36 cellular contexts compared by ENCODE assay signal in the genomic region with DNA sequence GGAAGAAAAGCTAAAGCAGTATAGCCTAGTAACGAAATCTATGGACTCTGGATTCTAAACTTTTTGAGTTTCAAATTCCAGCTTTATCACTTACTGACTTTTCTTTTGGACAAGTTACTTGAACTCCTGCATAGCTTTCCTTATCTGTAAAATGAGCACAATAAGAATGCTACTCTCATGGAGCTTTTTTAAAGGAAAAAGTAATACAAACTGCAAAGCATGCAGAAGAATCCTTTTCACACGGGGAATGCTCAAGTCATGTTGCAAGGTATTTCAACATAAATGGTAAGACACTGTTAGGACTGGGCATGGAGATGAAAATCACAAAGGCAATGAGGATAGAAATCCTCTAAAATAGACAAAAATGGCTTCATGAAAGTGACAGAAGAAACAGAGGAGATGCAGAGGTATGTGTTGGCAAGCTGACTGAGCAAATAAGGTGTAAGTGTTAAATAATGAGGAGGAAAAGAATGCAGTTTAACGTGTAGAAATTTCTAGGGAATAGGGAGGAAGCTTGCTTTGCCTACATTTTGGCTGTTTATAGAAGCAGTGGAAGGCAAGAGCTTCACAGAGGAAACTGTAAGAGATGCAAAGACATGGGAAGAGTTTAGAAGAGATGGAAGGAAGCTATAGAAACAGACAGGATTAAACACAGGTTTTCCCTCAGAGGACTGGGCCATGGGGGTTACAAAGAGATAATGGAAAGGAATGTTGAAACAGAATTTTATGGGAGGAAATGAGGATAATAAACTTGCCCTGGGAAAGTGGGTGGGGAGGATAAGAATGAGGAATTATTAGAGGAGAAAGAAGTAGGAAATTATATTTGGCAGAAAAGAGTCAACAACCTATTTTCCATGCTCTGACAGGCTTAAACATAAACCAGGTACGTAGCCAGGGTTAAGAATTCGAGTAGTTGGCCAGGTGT. TPM values are rescaled to one million over a fixed set of nuclear protein-coding genes. Genes with fewer than 3 reads are reported as not detected.
A peak's percentile ranks its signal among the peaks of the same experiment; 100 is the strongest.
DNase-seq lines count a peak whose midpoint lies in the region; FAIRE-seq and TF ChIP-seq lines count a peak whose summit lies in the region.
"Had no signal": no experiment of that assay in that cellular context is flagged by ENCODE, and none has a peak within 500 bp of the region (broad histone marks: within the 10 kb centered on the region; RNA-seq: fewer than 3 reads in every experiment).

No MANE protein-coding gene starts in this region.

- H3K14ac ChIP-seq in H9 (ENCODE audit: insufficient read depth, low read length) = no peak overlapping the region

- H3K23ac ChIP-seq in H9 (ENCODE audit: insufficient read length, low read depth, low read length) = no peak overlapping the region

- no peak overlapping the region for H3K56ac ChIP-seq in H9 (ENCODE audit: insufficient read length, low read depth, low read length)

- no peak overlapping the region for H3K4me3 ChIP-seq in keratinocyte (ENCODE audit: control insufficient read depth in 2 of 3, extremely low read depth in 1 of 3, insufficient read depth in 2 of 3, low read depth in 1 of 3, low read length in 3 of 3)
- H3K4me3 ChIP-seq: left ventricle myocardium inferior, spleen, stomach, vagina had no signal

- no peak overlapping the region for H2BK15ac ChIP-seq in H9 (ENCODE audit: low read depth, low read length)

- no peaks in the 10 kb centered on the region for H3K36me3 ChIP-seq in keratinocyte (ENCODE audit: control insufficient read depth in 2 of 2, extremely low read depth in 1 of 2, insufficient read depth in 2 of 2, low read length in 2 of 2)
- H3K36me3 ChIP-seq: left ventricle myocardium inferior, spleen, stomach, vagina had no signal

- H2AFZ ChIP-seq in keratinocyte (ENCODE audit: control insufficient read depth, low read length) = peak overlapping the region; percentile 31
- no peak overlapping the region for H2AFZ ChIP-seq in H9 (ENCODE audit: low read length)

- peak overlapping the region; percentile 15 for H3K27ac Mint-ChIP-seq in type B pancreatic cell
- no peak overlapping the region for H3K27ac Mint-ChIP-seq in H9
- H3K27ac Mint-ChIP-seq: activated CD4-positive, alpha-beta memory T cell treated with anti-CD3 and anti-CD28 coated beads for 36 hours; activated T-helper 1 cell treated with anti-CD3 and anti-CD28 coated beads, Interleukin-12 subunit alpha, Interleukin-12 subunit beta, Interleukin-2, Interleukin-4 antibody, amounts not matched to agents 30 ng/mL and 10 ng/mL and 1 ng/mL, durations not matched to agents 14 hours and 24 hours and 36 hours; brain had no signal

- no peaks in the 10 kb centered on the region for H3K9me1 ChIP-seq in keratinocyte (ENCODE audit: control insufficient read depth, extremely low read depth, insufficient read depth, low read length)

- H4K20me1 ChIP-seq in keratinocyte (ENCODE audit: control insufficient read depth, extremely low read depth, insufficient read depth, low read length) (no peaks in the 10 kb centered on the region), H9 (ENCODE audit: control insufficient read depth, insufficient read depth, insufficient read length) (no peaks in the 10 kb centered on the region)

- H3K18ac ChIP-seq in H9 (ENCODE audit: insufficient read length, low read depth, low read length) = no peak overlapping the region

- no peaks in the 10 kb centered on the region for H3K23me2 ChIP-seq in H9 (ENCODE audit: insufficient read length, low read depth, low read length, poor library complexity, severe bottlenecking)

- H3K9me3 Mint-ChIP-seq in type B pancreatic cell (no peaks in the 10 kb centered on the region), H9 (no peaks in the 10 kb centered on the region)
- H3K9me3 Mint-ChIP-seq: activated CD4-positive, alpha-beta memory T cell treated with anti-CD3 and anti-CD28 coated beads for 36 hours; activated T-helper 1 cell treated with anti-CD3 and anti-CD28 coated beads, Interleukin-12 subunit alpha, Interleukin-12 subunit beta, Interleukin-2, Interleukin-4 antibody, amounts not matched to agents 30 ng/mL and 10 ng/mL and 1 ng/mL, durations not matched to agents 14 hours and 24 hours and 36 hours; brain; IgD-negative memory B cell; neural crest cell had no signal

- H3K4me1 ChIP-seq in keratinocyte (ENCODE audit: control insufficient read depth, extremely low read depth, insufficient read depth, low read length) (peaks cover 13% of the 10 kb centered on the region), H9 (ENCODE audit: insufficient read depth, low read length) (no peaks in the 10 kb centered on the region)
- H3K4me1 ChIP-seq: left ventricle myocardium inferior, spleen, stomach, vagina had no signal

- H3K4me3 Mint-ChIP-seq in type B pancreatic cell = no peak overlapping the region
- H3K4me3 Mint-ChIP-seq in H9 = no peak overlapping the region
- H3K4me3 Mint-ChIP-seq: activated CD4-positive, alpha-beta memory T cell treated with anti-CD3 and anti-CD28 coated beads for 36 hours; activated T-helper 1 cell treated with anti-CD3 and anti-CD28 coated beads, Interleukin-12 subunit alpha, Interleukin-12 subunit beta, Interleukin-2, Interleukin-4 antibody, amounts not matched to agents 30 ng/mL and 10 ng/mL and 1 ng/mL, durations not matched to agents 14 hours and 24 hours and 36 hours; brain; IgD-negative memory B cell; neural crest cell had no signal

- dilution Hi-C loops in keratinocyte (cut with MboI; ENCODE audit: extremely low pct_ligation_motif_present, low sequenced_read_pairs) = no loop called here

- H3K9me3 ChIP-seq in keratinocyte (ENCODE audit: control insufficient read depth, low read depth, low read length) = no peaks in the 10 kb centered on the region
- H3K9me3 ChIP-seq in H9 (ENCODE audit: control insufficient read depth, low read depth, low read length) = no peaks in the 10 kb centered on the region
- H3K9me3 ChIP-seq: left ventricle myocardium inferior, spleen, stomach, vagina had no signal

- H2BK5ac ChIP-seq in H9 (ENCODE audit: insufficient read length, low read length) = no peak overlapping the region

- H3K27me3 ChIP-seq in keratinocyte (ENCODE audit: control insufficient read depth, extremely low read depth, insufficient read depth, low read length) (no peaks in the 10 kb centered on the region), H9 (ENCODE audit: insufficient read depth, low read length) (no peaks in the 10 kb centered on the region)
- H3K27me3 ChIP-seq: spleen, stomach, vagina had no signal

- WGBS in H9 (ENCODE audit: extremely low coverage, insufficient read length, low lambda C conversion rate) = no CpG with 5 or more reads among the region's 5 CpGs

- no peaks in the 10 kb centered on the region for H3K27me3 Mint-ChIP-seq in type B pancreatic cell
- no peaks in the 10 kb centered on the region for H3K27me3 Mint-ChIP-seq in H9 (ENCODE audit: low read depth)

- no peak overlapping the region for H4K8ac ChIP-seq in H9 (replicated peaks; ENCODE audit: insufficient read length, low read depth, low read length)

- no peak overlapping the region for H2BK120ac ChIP-seq in H9 (ENCODE audit: low read depth, low read length, poor library complexity, severe bottlenecking)

- no peaks in the 10 kb centered on the region for H3K79me2 ChIP-seq in keratinocyte (ENCODE audit: control insufficient read depth, insufficient read depth, low read length)
- no peaks in the 10 kb centered on the region for H3K79me2 ChIP-seq in H9 (ENCODE audit: insufficient read depth, low read length)

- H4K91ac ChIP-seq in H9 (ENCODE audit: insufficient read length, low read depth, low read length) = no peak overlapping the region

- no peak for FAIRE-seq in keratinocyte (lab: Jason Lieb, UNC)
- FAIRE-seq: endothelial cell of umbilical vein had no signal

- H3K4me2 ChIP-seq in keratinocyte (ENCODE audit: control insufficient read depth, extremely low read depth, insufficient read depth, low read depth, low read length) = no peak overlapping the region
- no peak overlapping the region for H3K4me2 ChIP-seq in H9 (ENCODE audit: insufficient read depth, insufficient read length, low read length)

- no peak overlapping the region for H2BK20ac ChIP-seq in H9 (ENCODE audit: low read depth, low read length, poor library complexity, severe bottlenecking)

- H3K27ac ChIP-seq in keratinocyte (ENCODE audit: control insufficient read depth, insufficient read depth, low read length) (no peak overlapping the region), H9 (ENCODE audit: insufficient read length, low read depth, low read length) (no peak overlapping the region)
- H3K27ac ChIP-seq: left ventricle myocardium inferior, spleen, stomach, vagina had no signal

- TF ChIP-seq CTCF in keratinocyte (optimal IDR thresholded peaks at IDR 0.05 in 1 of 3, IDR thresholded peaks at IDR 0.05 in 1 of 3, conservative IDR thresholded peaks at IDR 0.05 in 1 of 3; ENCODE audit: extremely low read depth in 1 of 3, insufficient read depth in 2 of 3, low read length in 3 of 3) = no peak
- TF ChIP-seq CTCF in type B pancreatic cell (conservative IDR thresholded peaks at IDR 0.05) = no peak
- TF ChIP-seq CTCF in H9 (conservative IDR thresholded peaks at IDR 0.05) = no peak

- no peaks in the 10 kb centered on the region for H3K4me1 Mint-ChIP-seq in type B pancreatic cell (ENCODE audit: unreplicated experiment)
- no peaks in the 10 kb centered on the region for H3K4me1 Mint-ChIP-seq in H9
- H3K4me1 Mint-ChIP-seq: brain, IgD-negative memory B cell, neural crest cell had no signal

- H2BK12ac ChIP-seq in H9 (ENCODE audit: insufficient read length, low read depth, low read length) = no peak overlapping the region

- H4K5ac ChIP-seq in H9 (ENCODE audit: insufficient read length, low read depth, low read length) = no peak overlapping the region

- H3K4ac ChIP-seq in H9 (ENCODE audit: low read depth, low read length) = no peak overlapping the region

- H3K9ac ChIP-seq in keratinocyte (ENCODE audit: control insufficient read depth, extremely low read depth, insufficient read depth, low read length) = no peak overlapping the region
- no peak overlapping the region for H3K9ac ChIP-seq in H9 (ENCODE audit: extremely low read depth, insufficient read length, low read length)

- no peak overlapping the region for H3T11ph ChIP-seq in H9 (ENCODE audit: low read length)

- no peak overlapping the region for H2AK5ac ChIP-seq in H9 (ENCODE audit: insufficient read length, low read length)

- H3K79me1 ChIP-seq in H9 (ENCODE audit: insufficient read depth, low read depth, low read length, poor library complexity, severe bottlenecking) = no peaks in the 10 kb centered on the region

- H3K36me3 Mint-ChIP-seq in type B pancreatic cell (no peaks in the 10 kb centered on the region), H9 (ENCODE audit: insufficient read depth in 1 of 3, low read depth in 3 of 3) (no peaks in the 10 kb centered on the region)
- H3K36me3 Mint-ChIP-seq: activated CD4-positive, alpha-beta memory T cell treated with anti-CD3 and anti-CD28 coated beads for 36 hours; brain; IgD-negative memory B cell had no signal

- DNase-seq in HT-29 (ENCODE audit: low spot score) (peak; percentile 55), amniotic epithelial cell (ENCODE audit: low read depth) (peak; percentile 41), keratinocyte (ENCODE audit: low read depth, low spot score) (no peak), type B pancreatic cell (ENCODE audit: extremely low spot score, unreplicated experiment) (no peak), NCI-H2107 treated with DMSO at 0.1 percent for 48 hours (lab: John Stamatoyannopoulos, UW; ENCODE audit: unreplicated experiment) (no peak), H9 (no peak), NCI-H1417 treated with DMSO at 0.1 percent for 48 hours (lab: John Stamatoyannopoulos, UW) (no peak)
- DNase-seq: activated CD4-positive, alpha-beta memory T cell treated with anti-CD3 and anti-CD28 coated beads for 36 hours; activated CD4-positive, alpha-beta T cell treated with anti-CD3 and anti-CD28 coated beads for 1 hour; activated naive CD4-positive, alpha-beta T cell treated with Interleukin-2 at 50 U/mL for 16 hours; amniotic stem cell; C1 segment of cervical spinal cord; DMS79; GDM1; GOT3; left ventricle myocardium inferior; mesenchymal stem cell; NCI-H1092 treated with DMSO at 0.1 percent for 48 hours; NCI-H187 treated with DMSO at 0.1 percent for 48 hours; NCI-H2171 treated with DMSO at 0.1 percent for 48 hours; NCI-H524 treated with DMSO at 0.1 percent for 48 hours; NK-92 treated with Interleukin-12 subunit alpha and Interleukin-12 subunit beta, amount 100 ng/mL, for 24 hours; right cardiac atrium; Right ventricle myocardium superior; spleen; stomach had no signal

RNA-seq across cellular contexts. Expression of gene SNX13, which starts 28.8 kb away (rescaled TPM):
- total RNA-seq in HT-29 (2014; rRNA removed; shearing (Covaris generic)) = 22.7 and 23.5 TPM in 2 replicates
- polyA plus RNA-seq in keratinocyte = 14.6 to 22.6 TPM (median 18.0 TPM) in 3 replicates
- 26.9 TPM for polyA plus RNA-seq in keratinocyte (2011; ENCODE audit: low read depth)
- polyA plus RNA-seq in keratinocyte (2011; cell fraction: cytosol; rRNA removed) = 7.5 and 17.4 TPM in 2 replicates
- polyA plus RNA-seq in keratinocyte (2011; cell fraction: nucleus; rRNA removed) = 22.6 and 29.3 TPM in 2 replicates
- 15.4 and 15.7 TPM in 2 replicates for polyA plus RNA-seq in keratinocyte (2012; ENCODE audit: low replicate concordance)
- 8.3 to 36.9 TPM (median 17.7 TPM) in 3 replicates for polyA minus RNA-seq in keratinocyte
- polyA minus RNA-seq in keratinocyte (2011; cell fraction: cytosol; rRNA and poly(A)+ RNA removed) = 10.0 TPM
- polyA minus RNA-seq in keratinocyte (2011; cell fraction: nucleus; rRNA and poly(A)+ RNA removed) = 30.3 and 56.2 TPM in 2 replicates
- total RNA-seq in type B pancreatic cell (ENCODE audit: low replicate concordance) (48.9 and 49.8 TPM in 2 replicates), H9 (2021) (29.0 and 29.6 TPM in 2 replicates)

RNA-seq across cellular contexts. Expression of gene PRPS1L1, which starts 58.6 kb away (rescaled TPM):
- not detected in 2 replicates for total RNA-seq in HT-29 (2014; rRNA removed; shearing (Covaris generic))
- not detected in 3 replicates for polyA plus RNA-seq in keratinocyte
- not detected for polyA plus RNA-seq in keratinocyte (2011; ENCODE audit: low read depth)
- polyA plus RNA-seq in keratinocyte (2011; cell fraction: cytosol; rRNA removed) = not detected in 2 replicates
- polyA plus RNA-seq in keratinocyte (2011; cell fraction: nucleus; rRNA removed) = not detected in 2 replicates
- polyA plus RNA-seq in keratinocyte (2012; ENCODE audit: low replicate concordance) = not detected in 2 replicates
- not detected in 3 replicates for polyA minus RNA-seq in keratinocyte
- not detected for polyA minus RNA-seq in keratinocyte (2011; cell fraction: cytosol; rRNA and poly(A)+ RNA removed)
- polyA minus RNA-seq in keratinocyte (2011; cell fraction: nucleus; rRNA and poly(A)+ RNA removed) = not detected in 2 replicates
- not detected in 2 replicates for total RNA-seq in type B pancreatic cell (ENCODE audit: low replicate concordance)
- not detected in 2 replicates for total RNA-seq in H9 (2021)
- total RNA-seq: activated CD4-positive, alpha-beta memory T cell treated with anti-CD3 and anti-CD28 coated beads for 36 hours; activated T-helper 1 cell treated with anti-CD3 and anti-CD28 coated beads, Interleukin-12 subunit alpha, Interleukin-12 subunit beta, Interleukin-2, Interleukin-4 antibody, amounts not matched to agents 30 ng/mL and 10 ng/mL and 1 ng/mL, durations not matched to agents 14 hours and 24 hours and 36 hours; cerebellum; endothelial cell of umbilical vein; left ventricle myocardium inferior; M059J; neural crest cell; right cardiac atrium; Right ventricle myocardium superior; spleen; stomach; T-helper 2 cell treated with Interferon-gamma antibody and Interleukin-4, amounts not matched to agents 100 ng/mL and 5 ng/mL, for 36 hours; vagina had no signal
- polyA plus RNA-seq: endothelial cell of umbilical vein, IgD-negative memory B cell, right cardiac atrium, spleen, stomach, thymus had no signal

Comparison
In these comparisons a context has a peak if more than half of its experiments do, and no peak if none do; other contexts are left out.
1. DNase-seq: peak in HT-29 (single experiment) and amniotic epithelial cell (single experiment); none in keratinocyte (single experiment), type B pancreatic cell (single experiment), NCI-H2107 treated with DMSO at 0.1 percent for 48 hours (single experiment), H9 (single experiment) and NCI-H1417 treated with DMSO at 0.1 percent for 48 hours (single experiment).